ENCODE assay signal across 1 cellular context in the genomic region with DNA sequence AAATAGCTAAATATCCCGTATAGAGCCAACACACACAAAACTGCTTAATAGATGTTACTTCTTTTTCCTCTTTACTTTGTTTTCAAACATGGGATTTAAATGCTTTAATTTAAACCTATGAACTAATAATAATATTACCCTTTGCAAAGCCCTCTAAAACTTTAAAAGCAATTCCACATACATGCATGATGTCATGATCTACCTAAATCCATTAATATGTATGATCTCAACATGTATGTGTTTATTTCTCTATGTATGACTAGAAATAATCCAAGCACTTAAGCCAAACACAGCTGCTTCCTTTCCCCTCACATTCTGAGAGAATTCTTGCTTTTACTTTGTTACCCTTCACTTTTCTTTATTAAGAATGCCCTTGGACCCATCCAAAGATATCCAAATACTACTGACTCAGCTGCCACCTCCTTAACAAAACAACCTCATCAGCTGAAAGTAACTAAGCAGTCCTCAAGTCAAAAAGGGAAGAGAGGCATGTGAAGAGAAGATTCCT.
TF ChIP-seq lines count a peak whose summit lies in the region.

No MANE protein-coding gene starts in this region.

TF ChIP-seq in HEK293, 187 proteins besides CTCF, POLR2A, EP300 and RAD21 (continued from another document):
- TF ChIP-seq ATF2 (tag by site-specific recombination; IDR thresholded peaks at IDR 0.05; ENCODE audit: low read depth) = peak; percentile 77
